Comparison of ENCODE assay signal across 1 cellular context in genomic region chr6:151436300-151436699, GRCh38.
TF ChIP-seq lines count a peak whose summit lies in the region.

No MANE protein-coding gene starts in this region.

TF ChIP-seq in SK-N-SH, 30 proteins besides CTCF, POLR2A, EP300 and RAD21:
- TF ChIP-seq JUND (IDR thresholded peaks at IDR 0.05) = no peak
- TF ChIP-seq NRF1 (IDR thresholded peaks at IDR 0.05; ENCODE audit: low read depth, low read length) = no peak
- TF ChIP-seq REST (IDR thresholded peaks at IDR 0.05; ENCODE audit: low read depth, low read length) = no peak
- TF ChIP-seq USF2 (IDR thresholded peaks at IDR 0.05; ENCODE audit: borderline replicate concordance, low read depth, low read length) = no peak
- no peak for TF ChIP-seq FOXJ3 (CRISPR knock-in tag; IDR thresholded peaks at IDR 0.05)
- no peak for TF ChIP-seq MAX (IDR thresholded peaks at IDR 0.05; ENCODE audit: low read depth)
- TF ChIP-seq ELF1 (IDR thresholded peaks at IDR 0.05) = no peak
- no peak for TF ChIP-seq FOXM1 (IDR thresholded peaks at IDR 0.05; ENCODE audit: low read depth)
- no peak for TF ChIP-seq RXRA (IDR thresholded peaks at IDR 0.05; ENCODE audit: borderline replicate concordance, low read depth)
- TF ChIP-seq TCF12 (IDR thresholded peaks at IDR 0.05) = no peak
- TF ChIP-seq USF1 (IDR thresholded peaks at IDR 0.05; ENCODE audit: borderline replicate concordance, low read depth) = no peak
- no peak for TF ChIP-seq MXI1 (IDR thresholded peaks at IDR 0.05; ENCODE audit: low read depth, low read length)
- no peak for TF ChIP-seq MEF2A (IDR thresholded peaks at IDR 0.05; ENCODE audit: borderline replicate concordance, low read depth)
- TF ChIP-seq EZH2phosphoT487 (IDR thresholded peaks at IDR 0.05; ENCODE audit: borderline replicate concordance, low read depth) = no peak
- TF ChIP-seq TAF1 (IDR thresholded peaks at IDR 0.05; ENCODE audit: borderline replicate concordance, low read depth, low read length) = no peak
- no peak for TF ChIP-seq YY1 (IDR thresholded peaks at IDR 0.05; ENCODE audit: low read depth)
TF ChIP-seq in SK-N-SH: peak in this region for 0.
